ENCODE assay signal across 23 cellular contexts in the genomic region with DNA sequence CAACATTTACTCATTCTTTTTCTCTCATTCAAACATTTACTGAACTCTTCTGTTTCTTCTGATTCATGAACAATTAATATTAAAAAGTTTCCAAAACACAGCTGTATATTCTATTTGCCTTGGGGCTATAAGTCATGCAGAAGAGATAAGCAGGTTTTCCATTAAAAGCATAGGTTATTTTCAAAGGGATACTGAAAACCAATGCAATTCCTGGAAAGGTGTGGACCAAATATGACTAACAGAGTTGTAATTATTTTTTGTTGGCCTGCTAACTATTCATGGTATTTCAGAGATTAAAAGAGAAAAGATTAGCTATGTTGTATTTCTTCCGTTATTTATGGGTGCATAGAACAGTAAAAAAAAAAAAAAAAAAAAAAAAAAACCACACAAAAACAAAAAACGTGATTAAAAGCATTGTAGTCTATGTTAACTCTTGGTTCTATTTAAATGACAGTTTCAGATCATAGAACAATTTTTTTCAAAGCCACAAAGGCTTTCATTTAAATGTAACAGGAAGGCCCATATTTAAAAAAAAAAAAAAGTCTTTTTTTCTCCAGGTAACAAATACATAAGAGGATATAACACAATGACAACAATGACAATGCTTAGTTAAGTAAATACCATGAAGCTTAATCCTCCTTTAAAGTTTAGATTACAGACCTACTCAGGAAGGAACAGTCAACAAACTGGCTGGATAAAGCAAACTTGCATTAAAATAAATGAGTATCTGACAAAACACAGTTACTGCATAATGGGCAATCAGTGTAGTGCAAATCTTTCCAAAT.
DNase-seq lines count a peak whose midpoint lies in the region; ATAC-seq, FAIRE-seq and TF ChIP-seq lines count a peak whose summit lies in the region.
"Had no signal": no experiment of that assay in that cellular context is flagged by ENCODE, and none has a peak within 500 bp of the region (broad histone marks: within the 10 kb centered on the region; RNA-seq: fewer than 3 reads in every experiment).

No MANE protein-coding gene starts in this region.

- H3K79me2 ChIP-seq in DND-41 (ENCODE audit: insufficient read depth, low read length) (no peaks in the 10 kb centered on the region), endothelial cell of umbilical vein (ENCODE audit: control insufficient read depth, insufficient read depth, low read length) (no peaks in the 10 kb centered on the region)

- H3K9ac ChIP-seq in DND-41 (ENCODE audit: low read depth, low read length), result no peak overlapping the region
- H3K9ac ChIP-seq in endothelial cell of umbilical vein (replicated peaks; ENCODE audit: extremely low read depth, insufficient read depth, low read length), result no peak overlapping the region

- ATAC-seq in DND-41 (ENCODE audit: insufficient read depth, low read depth) (peak; percentile 48; the same call in 1 of the 3 replicates), T-cell (replicated peaks in 1 of 4) (peak; percentile 56 to 80 (median 64)), HG03108 (IDR thresholded peaks at IDR 0.05; ENCODE audit: unreplicated experiment) (no peak)
- ATAC-seq: HCT116; left lung; stimulated activated naive B cell treated with anti-CD40 and anti-IgM and Interleukin-4, amounts not matched to agents 10 μg/mL and 1 μg/mL and 100 μg/mL, for 72 hours had no signal

- H3K4me1 Mint-ChIP-seq in T-cell, result peaks cover 25 to 37% (median 33%) of the 10 kb centered on the region in 3 donors
- H3K4me1 Mint-ChIP-seq: nephron progenitor cell; stimulated activated naive B cell treated with anti-CD40 and anti-IgM and Interleukin-4, amounts not matched to agents 10 μg/mL and 1 μg/mL and 100 μg/mL, for 72 hours had no signal

- TF ChIP-seq CTCF in DND-41 (IDR thresholded peaks at IDR 0.05; ENCODE audit: borderline replicate concordance, extremely low read depth, low read length, poor library complexity, severe bottlenecking) (no peak), endothelial cell of umbilical vein (IDR thresholded peaks at IDR 0.05; ENCODE audit: extremely low read depth in 1 of 2, insufficient read depth in 1 of 2, low read depth in 1 of 2, low read length in 2 of 2) (no peak)

- H3K27ac ChIP-seq in DND-41 (ENCODE audit: low read length) (no peak overlapping the region), endothelial cell of umbilical vein (ENCODE audit: insufficient read depth, low read depth, low read length) (no peak overlapping the region)
- H3K27ac ChIP-seq: esophagus muscularis mucosa, left lung had no signal

- H3K36me3 ChIP-seq in DND-41 (ENCODE audit: insufficient read depth, low read length), result no peaks in the 10 kb centered on the region
- H3K36me3 ChIP-seq in endothelial cell of umbilical vein (ENCODE audit: control insufficient read depth in 2 of 2, extremely low read depth in 1 of 2, insufficient read depth in 2 of 2, low read length in 2 of 2), result no peaks in the 10 kb centered on the region
- H3K36me3 ChIP-seq: esophagus muscularis mucosa, left lung had no signal

- H3K4me2 ChIP-seq in DND-41 (ENCODE audit: insufficient read depth, low read length) (no peak overlapping the region), endothelial cell of umbilical vein (ENCODE audit: insufficient read depth, low read length) (no peak overlapping the region)

- H3K9me1 ChIP-seq in endothelial cell of umbilical vein (replicated peaks; ENCODE audit: control insufficient read depth, extremely low read depth, insufficient read depth, low read length), result no peaks in the 10 kb centered on the region

- no peaks in the 10 kb centered on the region for H3K27me3 Mint-ChIP-seq in T-cell
- H3K27me3 Mint-ChIP-seq: stimulated activated naive B cell treated with anti-CD40 and anti-IgM and Interleukin-4, amounts not matched to agents 10 μg/mL and 1 μg/mL and 100 μg/mL, for 72 hours had no signal

- H2AFZ ChIP-seq in DND-41 (ENCODE audit: low read depth, low read length) (no peak overlapping the region), endothelial cell of umbilical vein (ENCODE audit: low read depth, low read length) (no peak overlapping the region)

- no peaks in the 10 kb centered on the region for H3K36me3 Mint-ChIP-seq in T-cell
- H3K36me3 Mint-ChIP-seq: stimulated activated naive B cell treated with anti-CD40 and anti-IgM and Interleukin-4, amounts not matched to agents 10 μg/mL and 1 μg/mL and 100 μg/mL, for 72 hours had no signal

- POLR2A ChIA-PET in T-cell (lab: Charles Lee), result interaction anchor here (0.6 to 0.8 kb wide), 4 partner anchors 18 to 1064 kb away, joined by 3 to 4 read pairs (median 4); no protein-coding TSS in a partner anchor
- POLR2A ChIA-PET in endothelial cell of umbilical vein (lab: Charles Lee), result no interaction called here

- no peaks in the 10 kb centered on the region for H4K20me1 ChIP-seq in DND-41 (ENCODE audit: insufficient read depth, low read length)
- H4K20me1 ChIP-seq in endothelial cell of umbilical vein (replicated peaks; ENCODE audit: control insufficient read depth, extremely low read depth, insufficient read depth, low read length), result no peaks in the 10 kb centered on the region

- H3K4me3 ChIP-seq in DND-41 (ENCODE audit: low read depth in 1 of 2, low read length in 2 of 2) (no peak overlapping the region), endothelial cell of umbilical vein (replicated peaks in 1 of 3; ENCODE audit: insufficient read depth in 1 of 3, low read depth in 1 of 3, low read length in 3 of 3) (no peak overlapping the region)
- H3K4me3 ChIP-seq: esophagus muscularis mucosa, left lung had no signal

- dilution Hi-C loops in endothelial cell of umbilical vein (cut with MboI; ENCODE audit: extremely low pct_ligation_motif_present, low sequenced_read_pairs), result no loop called here

- DNase-seq in CD1c-positive myeloid dendritic cell (ENCODE audit: extremely low spot score), result peak; percentile 4
- no peak for DNase-seq in DND-41
- DNase-seq in T-cell, result peak in 1 of 34 experiments; percentile 11
- no peak for DNase-seq in endothelial cell of umbilical vein (ENCODE audit: low read depth, low spot score)
- DNase-seq in RCC 7860 (ENCODE audit: low spot score), result no peak
- no peak for DNase-seq in kidney glomerular epithelial cell (lab: John Stamatoyannopoulos, UW)
- DNase-seq: activated CD4-positive, alpha-beta T cell treated with anti-CD3 and anti-CD28 coated beads for 4 hours; activated CD8-positive, alpha-beta memory T cell treated with anti-CD3 and anti-CD28 coated beads, Interleukin-2, amount 50 U/mL, for 4 hours; anterior cingulate cortex; cerebellar nuclear complex; effector CD4-positive, alpha-beta T cell; Karpas-422; left lung; midbrain; NCI-H1092 treated with DMSO at 0.1 percent for 48 hours; NCI-H524; nephron progenitor cell; RPMI8226; stimulated activated naive B cell treated with anti-CD40 and anti-IgM and Interleukin-4, amounts not matched to agents 10 μg/mL and 1 μg/mL and 100 μg/mL, for 72 hours had no signal

- H3K27me3 ChIP-seq in DND-41 (ENCODE audit: insufficient read depth, low read length, poor library complexity) (no peaks in the 10 kb centered on the region), endothelial cell of umbilical vein (ENCODE audit: control insufficient read depth in 2 of 2, insufficient read depth in 2 of 2, low read length in 2 of 2) (no peaks in the 10 kb centered on the region)
- H3K27me3 ChIP-seq: esophagus muscularis mucosa, left lung had no signal

- FAIRE-seq in endothelial cell of umbilical vein (lab: Jason Lieb, UNC), result peak; percentile 12
- FAIRE-seq in RCC 7860 (lab: Jason Lieb, UNC), result no peak
- FAIRE-seq: HTR-8/SVneo had no signal

- CTCF ChIA-PET in T-cell (lab: Charles Lee) (interaction anchor here (0.6 to 1.9 kb wide), 5 partner anchors 9 to 230 kb away, joined by 3 to 7 read pairs (median 4); no protein-coding TSS in a partner anchor), endothelial cell of umbilical vein (lab: Charles Lee) (interaction anchor here (0.6 kb wide), 1 partner anchor 1301 kb away, joined by 3 read pairs; no protein-coding TSS in a partner anchor)

- H3K9me3 ChIP-seq in DND-41 (ENCODE audit: insufficient read depth, low read length, severe bottlenecking) (no peaks in the 10 kb centered on the region), endothelial cell of umbilical vein (replicated peaks; ENCODE audit: control insufficient read depth, insufficient read depth, low read length) (no peaks in the 10 kb centered on the region)
- H3K9me3 ChIP-seq: esophagus muscularis mucosa, left lung had no signal

- no TSS peak for BruUV-seq in endothelial cell of umbilical vein (replicated peaks; lab: Mats Ljungman, UMichigan)

- peak overlapping the region; percentile 68 to 69 for H3K27ac Mint-ChIP-seq in T-cell
- H3K27ac Mint-ChIP-seq: nephron progenitor cell; stimulated activated naive B cell treated with anti-CD40 and anti-IgM and Interleukin-4, amounts not matched to agents 10 μg/mL and 1 μg/mL and 100 μg/mL, for 72 hours had no signal

- intact Hi-C loops in endothelial cell of umbilical vein (cut with micrococcal nuclease), result no loop called here

- peaks cover 3% of the 10 kb centered on the region; the same call in 1 of the 2 replicates for H3K4me1 ChIP-seq in DND-41 (ENCODE audit: insufficient read depth, low read length)
- H3K4me1 ChIP-seq in endothelial cell of umbilical vein (ENCODE audit: control insufficient read depth, extremely low read depth, insufficient read depth, low read length), result no peaks in the 10 kb centered on the region
- H3K4me1 ChIP-seq: esophagus muscularis mucosa, left lung had no signal

- no peak for TF ChIP-seq POLR2A in endothelial cell of umbilical vein (IDR thresholded peaks at IDR 0.05; ENCODE audit: low read depth, low read length)

- peak overlapping the region in 1 of 3 donors; percentile 30 for H3K4me3 Mint-ChIP-seq in T-cell
- H3K4me3 Mint-ChIP-seq: nephron progenitor cell; stimulated activated naive B cell treated with anti-CD40 and anti-IgM and Interleukin-4, amounts not matched to agents 10 μg/mL and 1 μg/mL and 100 μg/mL, for 72 hours had no signal

- H3K9me3 Mint-ChIP-seq in T-cell, result peaks cover 0 to 5% (median 0%) of the 10 kb centered on the region in 3 donors
- H3K9me3 Mint-ChIP-seq: nephron progenitor cell had no signal

TF ChIP-seq in endothelial cell of umbilical vein, 7 proteins besides CTCF, POLR2A, EP300 and RAD21:
- no peak for TF ChIP-seq JUN (IDR thresholded peaks at IDR 0.05; ENCODE audit: borderline replicate concordance, insufficient read depth, insufficient read length, low read depth)
- TF ChIP-seq, protein P1, sequence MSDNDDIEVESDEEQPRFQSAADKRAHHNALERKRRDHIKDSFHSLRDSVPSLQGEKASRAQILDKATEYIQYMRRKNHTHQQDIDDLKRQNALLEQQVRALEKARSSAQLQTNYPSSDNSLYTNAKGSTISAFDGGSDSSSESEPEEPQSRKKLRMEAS (IDR thresholded peaks at IDR 0.05; ENCODE audit: insufficient read depth, insufficient read length), result no peak
- TF ChIP-seq POLR2AphosphoS5 (IDR thresholded peaks at IDR 0.05; ENCODE audit: insufficient read depth, low read depth, low read length), result no peak
- TF ChIP-seq GATA2 (IDR thresholded peaks at IDR 0.05; ENCODE audit: insufficient read depth, insufficient read length, low read depth, low read length), result no peak
- no peak for TF ChIP-seq MYC (IDR thresholded peaks at IDR 0.05; ENCODE audit: low read depth, low read length)
- TF ChIP-seq EZH2 (IDR thresholded peaks at IDR 0.05; ENCODE audit: borderline replicate concordance, low read depth, low read length, severe bottlenecking), result no peak
- no peak for TF ChIP-seq FOS (IDR thresholded peaks at IDR 0.05; ENCODE audit: borderline replicate concordance, insufficient read depth, low read length)
